15 cellular contexts compared by ENCODE assay signal in the genomic region with DNA sequence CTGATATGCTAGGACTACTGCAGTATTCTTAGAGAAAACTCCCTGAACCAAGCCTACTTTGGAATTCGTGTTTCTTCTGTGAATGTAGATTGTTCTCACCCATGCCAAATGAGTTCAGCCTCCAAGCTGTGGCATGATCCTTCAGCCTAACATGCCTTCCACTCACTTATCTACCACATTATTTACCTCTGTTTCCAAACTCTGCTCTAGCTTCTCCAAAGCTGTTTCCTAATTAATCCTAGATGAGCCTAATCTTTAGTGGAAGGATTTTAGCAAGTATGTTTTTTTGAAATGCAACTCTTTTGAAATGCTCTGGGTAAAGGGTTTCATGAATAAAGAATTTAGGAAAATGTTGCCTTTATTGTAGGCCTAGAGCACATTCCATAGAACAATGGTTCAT.
DNase-seq lines count a peak whose midpoint lies in the region; ATAC-seq, FAIRE-seq and TF ChIP-seq lines count a peak whose summit lies in the region.
"Had no signal": no experiment of that assay in that cellular context is flagged by ENCODE, and none has a peak within 500 bp of the region (broad histone marks: within the 10 kb centered on the region; RNA-seq: fewer than 3 reads in every experiment).

No MANE protein-coding gene starts in this region.

- H3K79me1 ChIP-seq in H1 (ENCODE audit: low read depth, low read length) (no peaks in the 10 kb centered on the region), mesenchymal stem cell (replicated peaks; ENCODE audit: low read length, poor library complexity, severe bottlenecking) (no peaks in the 10 kb centered on the region)

- H3K4me3 ChIP-seq in RWPE2 (ENCODE audit: severe bottlenecking), result no peak overlapping the region
- H3K4me3 ChIP-seq in H1 (ENCODE audit: extremely low read depth in 1 of 4, insufficient read depth in 2 of 4, low read depth in 3 of 4, low read length in 4 of 4), result no peak overlapping the region
- H3K4me3 ChIP-seq in mesenchymal stem cell (ENCODE audit: insufficient read depth in 1 of 2, low read depth in 1 of 2, low read length in 2 of 2), result no peak overlapping the region
- H3K4me3 ChIP-seq in right lobe of liver, result no peak overlapping the region
- H3K4me3 ChIP-seq: A549, GM23248 had no signal

- FAIRE-seq in H1 (lab: Jason Lieb, UNC), result no peak
- FAIRE-seq: A549, GM12892 had no signal

- DNase-seq in RWPE2 (ENCODE audit: low spot score), result no peak
- no peak for DNase-seq in H1 (ENCODE audit: low read depth in 1 of 2, low spot score in 2 of 2)
- no peak for DNase-seq in mesenchymal stem cell
- no peak for DNase-seq in right lobe of liver
- DNase-seq in NCI-H748 treated with DMSO at 0.1 percent for 48 hours (lab: John Stamatoyannopoulos, UW), result no peak
- no peak for DNase-seq in activated CD4-positive, alpha-beta T cell treated with anti-CD3 and anti-CD28 coated beads for 4 hours
- DNase-seq: BE2C; CD4-positive, alpha-beta memory T cell; DND-41; GDM1; H7 had no signal

- TF ChIP-seq POLR2A in H1 (IDR thresholded peaks at IDR 0.05; ENCODE audit: control extremely low read depth in 1 of 2, low read depth in 2 of 2, low read length in 2 of 2) (no peak), right lobe of liver (IDR thresholded peaks at IDR 0.05) (no peak)

- H3K79me2 ChIP-seq in H1 (ENCODE audit: control insufficient read depth in 1 of 2, insufficient read depth in 2 of 2, low read length in 2 of 2), result no peaks in the 10 kb centered on the region

- TF ChIP-seq RAD21 in H1 (IDR thresholded peaks at IDR 0.05 in 1 of 2, conservative IDR thresholded peaks at IDR 0.05 in 1 of 2; ENCODE audit: low read depth in 2 of 2, low read length in 2 of 2), result no peak

- H3K4me1 ChIP-seq in RWPE2 (ENCODE audit: insufficient read depth, poor library complexity, severe bottlenecking), result peaks cover 17% of the 10 kb centered on the region
- peaks cover 0 to 4% (median 0%) of the 10 kb centered on the region in 4 experiments; a peak in 1 of 7 replicates for H3K4me1 ChIP-seq in H1 (replicated peaks in 1 of 4; ENCODE audit: control insufficient read depth in 3 of 4, insufficient read depth in 4 of 4, low read length in 3 of 4)
- H3K4me1 ChIP-seq in mesenchymal stem cell (ENCODE audit: control insufficient read depth, insufficient read depth, low read depth, low read length), result peaks cover 3% of the 10 kb centered on the region
- peaks cover 0 to 8% (median 0%) of the 10 kb centered on the region in 4 donors for H3K4me1 ChIP-seq in right lobe of liver
- H3K4me1 ChIP-seq: BE2C had no signal

- H4K8ac ChIP-seq in H1 (ENCODE audit: extremely low read depth, insufficient read depth, low read length) (no peak overlapping the region), mesenchymal stem cell (ENCODE audit: low read length) (no peak overlapping the region)

- H3K27me3 ChIP-seq in RWPE2 (ENCODE audit: insufficient read depth, poor library complexity, severe bottlenecking) (no peaks in the 10 kb centered on the region), H1 (replicated peaks in 1 of 4; ENCODE audit: control insufficient read depth in 3 of 4, extremely low read depth in 1 of 4, insufficient read depth in 3 of 4, low read length in 3 of 4) (no peaks in the 10 kb centered on the region), mesenchymal stem cell (ENCODE audit: control insufficient read depth in 1 of 2, insufficient read depth in 1 of 2, low read length in 2 of 2) (no peaks in the 10 kb centered on the region), right lobe of liver (no peaks in the 10 kb centered on the region)
- H3K27me3 ChIP-seq: BE2C had no signal

- no peak overlapping the region for H2BK15ac ChIP-seq in H1 (ENCODE audit: low read length)
- no peak overlapping the region for H2BK15ac ChIP-seq in mesenchymal stem cell (ENCODE audit: low read depth, poor library complexity, severe bottlenecking)

- CTCF ChIA-PET in H1 (lab: Charles Lee; ENCODE audit: partially characterized antibody), result interaction anchor here (0.7 kb wide), 1 partner anchor 58 kb away, joined by 3 read pairs; no protein-coding TSS in a partner anchor

- no peak overlapping the region for H4K91ac ChIP-seq in H1 (replicated peaks; ENCODE audit: insufficient read length, low read length)
- H4K91ac ChIP-seq in mesenchymal stem cell (ENCODE audit: low read length), result no peak overlapping the region

- no peak for TF ChIP-seq CTCF in RWPE2 (IDR thresholded peaks at IDR 0.05; ENCODE audit: poor library complexity, severe bottlenecking)
- no peak for TF ChIP-seq CTCF in H1 (IDR thresholded peaks at IDR 0.05; ENCODE audit: control extremely low read depth in 1 of 3, insufficient read depth in 1 of 3, low read depth in 1 of 3, low read length in 3 of 3)
- TF ChIP-seq CTCF in right lobe of liver (IDR thresholded peaks at IDR 0.05), result no peak

- H2AFZ ChIP-seq in H1 (ENCODE audit: low read length) (0 out of 2 replicates have a peak overlapping the region, but pooled peaks have one; percentile 52), mesenchymal stem cell (ENCODE audit: low read depth, low read length) (no peak overlapping the region)
- H2AFZ ChIP-seq: GM23248 had no signal

- H3K36me3 ChIP-seq in RWPE2 (ENCODE audit: low read depth) (no peaks in the 10 kb centered on the region), H1 (ENCODE audit: control insufficient read depth in 2 of 4, insufficient read depth in 4 of 4, low read length in 3 of 4) (no peaks in the 10 kb centered on the region), mesenchymal stem cell (ENCODE audit: control insufficient read depth in 1 of 2, insufficient read depth in 2 of 2, low read depth in 1 of 2, low read length in 2 of 2) (no peaks in the 10 kb centered on the region), right lobe of liver (no peaks in the 10 kb centered on the region)
- H3K36me3 ChIP-seq: BE2C had no signal

- no peak for ATAC-seq in RWPE2 (ENCODE audit: low read depth)
- no peak for ATAC-seq in right lobe of liver
- ATAC-seq: A549 had no signal

- POLR2A ChIA-PET in H1 (lab: Charles Lee; ENCODE audit: partially characterized antibody), result no interaction called here

- H4K5ac ChIP-seq in H1 (ENCODE audit: insufficient read length, low read depth, low read length), result no peak overlapping the region

- H2BK12ac ChIP-seq in H1 (ENCODE audit: low read depth, low read length) (no peak overlapping the region), mesenchymal stem cell (ENCODE audit: low read length in 2 of 2) (peak overlapping the region in 1 of 2 experiments; percentile 83)

- no peaks in the 10 kb centered on the region for H4K20me1 ChIP-seq in H1 (replicated peaks in 1 of 2; ENCODE audit: control insufficient read depth in 1 of 2, insufficient read depth in 2 of 2, low read length in 2 of 2)

- TF ChIP-seq EP300 in H1 (IDR thresholded peaks at IDR 0.05; ENCODE audit: borderline replicate concordance in 1 of 2, low read depth in 2 of 2, low read length in 2 of 2), result no peak

- H3K4me2 ChIP-seq in H1 (ENCODE audit: insufficient read depth in 1 of 2, low read depth in 2 of 2, low read length in 2 of 2) (no peak overlapping the region), mesenchymal stem cell (ENCODE audit: low read length, poor library complexity, severe bottlenecking) (no peak overlapping the region)
- H3K4me2 ChIP-seq: A549 had no signal

- H3K23me2 ChIP-seq in H1 (ENCODE audit: low read depth, low read length), result no peaks in the 10 kb centered on the region

- H2BK5ac ChIP-seq in H1 (ENCODE audit: low read depth, low read length), result no peak overlapping the region
- H2BK5ac ChIP-seq in mesenchymal stem cell (ENCODE audit: low read depth, low read length, poor library complexity, severe bottlenecking), result no peak overlapping the region

- intact Hi-C loops in right lobe of liver (cut with DNase I), result no loop called here

- 94% methylated on average over 1 of the region's 1 CpG; no CpG with 5 or more reads in 1 of the 2 experiments for whole genome bisulfite sequencing in H1 (ENCODE audit: extremely low coverage in 1 of 2, insufficient coverage in 1 of 2, insufficient read length in 1 of 2, insufficient replicate concordance in 2 of 2, low coverage in 1 of 2, low lambda C conversion rate in 2 of 2, missing lambda C conversion rate in 1 of 2), 2 experiments
- 97% methylated on average over 1 of the region's 1 CpG for WGBS in mesenchymal stem cell
- 86% methylated on average over 1 of the region's 1 CpG for WGBS in right lobe of liver (ENCODE audit: insufficient coverage, low coverage, low lambda C conversion rate, missing lambda C conversion rate)

- peak overlapping the region; percentile 33 for H3K27ac ChIP-seq in RWPE2 (ENCODE audit: poor library complexity, severe bottlenecking)
- no peak overlapping the region for H3K27ac ChIP-seq in H1 (ENCODE audit: low read depth, low read length)
- no peak overlapping the region for H3K27ac ChIP-seq in mesenchymal stem cell (ENCODE audit: low read length, poor library complexity, severe bottlenecking)
- no peak overlapping the region for H3K27ac ChIP-seq in right lobe of liver
- H3K27ac ChIP-seq: C4-2B, GM23248 had no signal

- no peak overlapping the region for H3K4ac ChIP-seq in H1 (replicated peaks; ENCODE audit: insufficient read length, low read depth, low read length)
- H3K4ac ChIP-seq in mesenchymal stem cell (ENCODE audit: low read depth in 1 of 2, low read length in 2 of 2), result no peak overlapping the region

- no peaks in the 10 kb centered on the region for H3K9me3 ChIP-seq in RWPE2 (ENCODE audit: severe bottlenecking)
- peaks cover 2 to 5% of the 10 kb centered on the region in 2 experiments; a peak in 1 of 4 replicates for H3K9me3 ChIP-seq in H1 (ENCODE audit: insufficient read depth in 2 of 2, low read depth in 1 of 2, low read length in 1 of 2)
- no peaks in the 10 kb centered on the region for H3K9me3 ChIP-seq in mesenchymal stem cell (ENCODE audit: control insufficient read depth, low read length)
- H3K9me3 ChIP-seq in right lobe of liver, result no peaks in the 10 kb centered on the region
- H3K9me3 ChIP-seq: BE2C had no signal

- no peak overlapping the region for H3K9ac ChIP-seq in H1 (replicated peaks in 1 of 4; ENCODE audit: extremely low read depth in 1 of 4, low read depth in 3 of 4, low read length in 3 of 4)
- no peak overlapping the region for H3K9ac ChIP-seq in mesenchymal stem cell (ENCODE audit: low read length)
- H3K9ac ChIP-seq: GM23248 had no signal

- H2AK5ac ChIP-seq in H1 (ENCODE audit: low read depth, low read length) (no peak overlapping the region), mesenchymal stem cell (ENCODE audit: low read length, severe bottlenecking) (peak overlapping the region; percentile 71)

- no peak overlapping the region for H3K18ac ChIP-seq in H1 (ENCODE audit: extremely low read depth, low read length)
- peak overlapping the region in 1 of 2 experiments; percentile 56 for H3K18ac ChIP-seq in mesenchymal stem cell (ENCODE audit: low read depth in 1 of 2, low read length in 2 of 2)

- no peak overlapping the region for H2BK20ac ChIP-seq in H1 (ENCODE audit: low read length)

- no peak overlapping the region for H3K56ac ChIP-seq in H1 (replicated peaks; ENCODE audit: insufficient read length, low read depth, low read length)

- H2BK120ac ChIP-seq in H1 (replicated peaks; ENCODE audit: low read depth, low read length), result no peak overlapping the region
- no peak overlapping the region for H2BK120ac ChIP-seq in mesenchymal stem cell (ENCODE audit: low read depth, low read length)

- H3K23ac ChIP-seq in H1 (ENCODE audit: insufficient read length) (no peak overlapping the region), mesenchymal stem cell (ENCODE audit: low read length in 2 of 2) (no peak overlapping the region)

- H3K14ac ChIP-seq in H1 (ENCODE audit: insufficient read length) (no peak overlapping the region), mesenchymal stem cell (ENCODE audit: low read length in 2 of 2) (no peak overlapping the region)
